ENCODE assay signal across 8 cellular contexts in the genomic region with DNA sequence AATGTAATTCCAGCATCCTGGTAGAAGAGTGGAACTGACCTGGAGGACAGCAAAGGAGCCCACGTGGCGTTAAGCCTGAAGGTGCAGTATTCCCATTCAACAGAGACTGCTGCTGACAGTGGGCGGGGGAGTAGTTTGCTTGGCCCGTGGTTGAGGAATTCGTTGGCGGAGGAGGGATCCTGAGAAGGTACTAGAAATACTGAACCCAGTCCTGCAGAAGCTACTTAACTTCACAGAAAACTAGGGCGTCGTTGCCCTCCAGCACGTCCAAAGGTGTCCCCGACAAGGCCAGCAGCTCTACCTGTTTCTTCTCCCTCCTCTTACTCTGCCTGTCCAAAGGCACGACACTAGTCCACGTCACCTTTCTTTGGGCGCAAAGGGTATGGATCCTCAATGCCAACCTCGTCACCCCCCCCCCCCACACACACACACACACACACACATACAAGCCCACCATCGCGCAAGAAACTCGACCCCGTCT. TPM values are rescaled to one million over a fixed set of nuclear protein-coding genes. Genes with fewer than 3 reads are reported as not detected.
A peak's percentile ranks its signal among the peaks of the same experiment; 100 is the strongest.
DNase-seq lines count a peak whose midpoint lies in the region; TF ChIP-seq lines count a peak whose summit lies in the region.

No MANE protein-coding gene starts in this region.

- DNase-seq in Calu3 (peak; percentile 19), GM23248 (peak; percentile 71), NCI-H1930 (lab: John Stamatoyannopoulos, UW) (peak; percentile 78 to 79), astrocyte of the cerebellum (ENCODE audit: low read depth) (no peak), skeletal muscle cell (ENCODE audit: low read depth) (no peak), NCI-H1436 treated with DMSO at 0.1 percent for 48 hours (lab: John Stamatoyannopoulos, UW) (no peak)
- DNase-seq in central memory CD4-positive, alpha-beta T cell: no peak

- H3K9me3 Mint-ChIP-seq in Calu3 (ENCODE audit: low read depth, unreplicated experiment): peaks cover 3% of the 10 kb centered on the region

- peak overlapping the region; percentile 74 for H3K27ac Mint-ChIP-seq in Calu3 (ENCODE audit: unreplicated experiment)

- H3K4me3 ChIP-seq in GM23248 (peak overlapping the region; percentile 95), astrocyte of the cerebellum (ENCODE audit: low read depth, low read length) (peak overlapping the region; percentile 72), iPS-15b (ENCODE audit: low read depth, low read length) (peak overlapping the region; percentile 70), skeletal muscle cell (ENCODE audit: low read depth, low read length) (peak overlapping the region; percentile 83)

- peak overlapping the region; percentile 77; the same call in 1 of the 2 replicates for H3K27ac ChIP-seq in GM23248

- H3K4me1 ChIP-seq in GM23248 (ENCODE audit: insufficient read depth) (peaks cover 22% of the 10 kb centered on the region), iPS-15b (ENCODE audit: control insufficient read depth, insufficient read depth, low read length) (peaks cover 8% of the 10 kb centered on the region)

- H3K4me3 Mint-ChIP-seq in Calu3 (ENCODE audit: low read depth, unreplicated experiment): peak overlapping the region; percentile 81

- 1 to 3% methylated on average over 11 to 18 of the region's 18 CpGs for WGBS in GM23248 (ENCODE audit: low coverage in 1 of 2, low lambda C conversion rate in 2 of 2, missing lambda C conversion rate in 2 of 2), 2 experiments

- CTCF ChIA-PET in Calu3 (lab: Charles Lee): interaction anchor here (0.7 kb wide), 1 partner anchor 797 kb away, joined by 6 read pairs; no protein-coding TSS in a partner anchor

- in situ Hi-C loops in GM23248 (cut with MboI) (no loop called here), astrocyte of the cerebellum (cut with HindIII; ENCODE audit: low sequenced_read_pairs) (no loop called here)

- peaks cover 67% of the 10 kb centered on the region for H3K79me2 ChIP-seq in GM23248 (ENCODE audit: insufficient read depth)

- H3K27me3 ChIP-seq in GM23248 (replicated peaks; ENCODE audit: insufficient read depth) (no peaks in the 10 kb centered on the region), iPS-15b (ENCODE audit: control insufficient read depth, insufficient read depth, low read length) (no peaks in the 10 kb centered on the region)

- intact Hi-C loops in Calu3 (cut with micrococcal nuclease; ENCODE audit: unreplicated experiment): no loop called here

- peak overlapping the region; percentile 92 for H3K4me2 ChIP-seq in GM23248 (ENCODE audit: unreplicated experiment)

- no peaks in the 10 kb centered on the region for H4K20me1 ChIP-seq in GM23248 (ENCODE audit: insufficient read depth)

- BruUV-seq in Calu3 (replicated peaks; lab: Mats Ljungman, UMichigan): TSS peak; percentile 80

- H3K27me3 Mint-ChIP-seq in Calu3 (ENCODE audit: unreplicated experiment): no peaks in the 10 kb centered on the region

- peak overlapping the region; percentile 91 for H3K9ac ChIP-seq in GM23248
- H3K9ac ChIP-seq in iPS-15b (ENCODE audit: low read depth, low read length): peak overlapping the region; percentile 71

- H3F3A ChIP-seq in GM23248 (ENCODE audit: insufficient read depth): no peaks in the 10 kb centered on the region

- peaks cover 30% of the 10 kb centered on the region for H3K36me3 Mint-ChIP-seq in Calu3 (ENCODE audit: insufficient read depth, unreplicated experiment)

- H3K9me2 ChIP-seq in GM23248 (ENCODE audit: insufficient read depth): no peaks in the 10 kb centered on the region

- peaks cover 30% of the 10 kb centered on the region for H3K4me1 Mint-ChIP-seq in Calu3 (ENCODE audit: low read depth, unreplicated experiment)

- peaks cover 15% of the 10 kb centered on the region; the same call in 1 of the 2 replicates for H3K36me3 ChIP-seq in GM23248 (ENCODE audit: low read depth)
- H3K36me3 ChIP-seq in iPS-15b (ENCODE audit: control insufficient read depth, insufficient read depth, low read length): no peaks in the 10 kb centered on the region

- H3K9me3 ChIP-seq in GM23248 (ENCODE audit: low read depth) (no peaks in the 10 kb centered on the region), iPS-15b (ENCODE audit: control insufficient read depth, insufficient read depth, low read length) (no peaks in the 10 kb centered on the region)

- H2AFZ ChIP-seq in GM23248: peak overlapping the region; percentile 99

- no peak for TF ChIP-seq CTCF in Calu3 (IDR thresholded peaks at IDR 0.05; ENCODE audit: unreplicated experiment)
- TF ChIP-seq CTCF in astrocyte of the cerebellum (IDR thresholded peaks at IDR 0.05; ENCODE audit: low read depth, low read length, missing control alignments): no peak

RNA-seq across cellular contexts. Expression of gene PUS7L, which starts 0.3 kb away (rescaled TPM):
- total RNA-seq in Calu3 (2022): 10.2 and 15.5 TPM in 2 replicates
- 15.0 and 20.6 TPM in 2 replicates for total RNA-seq in GM23248 (2014; rRNA removed; shearing (Covaris generic))
- 23.1 and 23.3 TPM in 2 replicates for polyA plus RNA-seq in GM23248 (2016; fragmentation: Nextera tagmentation; extraction: Ambion mirVana)

RNA-seq across cellular contexts. Expression of gene IRAK4, which starts 0.5 kb away (rescaled TPM):
- 8.4 and 11.4 TPM in 2 replicates for total RNA-seq in Calu3 (2022)
- total RNA-seq in GM23248 (2014; rRNA removed; shearing (Covaris generic)): 17.6 and 24.0 TPM in 2 replicates
- 11.5 and 12.0 TPM in 2 replicates for polyA plus RNA-seq in GM23248 (2016; fragmentation: Nextera tagmentation; extraction: Ambion mirVana)

RNA-seq across cellular contexts. Expression of gene TWF1, which starts 47.8 kb away (rescaled TPM):
- total RNA-seq in Calu3 (2022): 67.4 and 75.8 TPM in 2 replicates
- 197 and 246 TPM in 2 replicates for total RNA-seq in GM23248 (2014; rRNA removed; shearing (Covaris generic))
- 139 and 141 TPM in 2 replicates for polyA plus RNA-seq in GM23248 (2016; fragmentation: Nextera tagmentation; extraction: Ambion mirVana)

Comparison
In these comparisons a context has a peak if more than half of its experiments do, and no peak if none do; other contexts are left out.
1. DNase-seq: peak in Calu3 (single experiment), GM23248 (single experiment) and NCI-H1930 (2 of 2); none in astrocyte of the cerebellum (single experiment), skeletal muscle cell (single experiment), NCI-H1436 treated with DMSO at 0.1 percent for 48 hours (single experiment) and central memory CD4-positive, alpha-beta T cell (single experiment).
2. Peak in every context shown above with its lines, with median percentiles within 50 percentile points of each other: H3K4me3 ChIP-seq.